Comparison of ENCODE assay signal across 24 cellular contexts in genomic region chr6:93300661-93301060, GRCh38.
A peak's percentile ranks its signal among the peaks of the same experiment; 100 is the strongest.
DNase-seq lines count a peak whose midpoint lies in the region; ATAC-seq and TF ChIP-seq lines count a peak whose summit lies in the region.
"Had no signal": no experiment of that assay in that cellular context is flagged by ENCODE, and none has a peak within 500 bp of the region (broad histone marks: within the 10 kb centered on the region; RNA-seq: fewer than 3 reads in every experiment).

No MANE protein-coding gene starts in this region.

- H3K9me3 ChIP-seq in PC-3 (ENCODE audit: low read length) (no peaks in the 10 kb centered on the region), upper lobe of right lung (no peaks in the 10 kb centered on the region)
- H3K9me3 ChIP-seq: ascending aorta, esophagus squamous epithelium, right lobe of liver had no signal

- peak; percentile 94 for ATAC-seq in PC-3
- no peak for ATAC-seq in upper lobe of right lung
- ATAC-seq: activated CD4-positive, alpha-beta T cell treated with anti-CD3 and anti-CD28 coated beads for 36 hours; activated CD8-positive, alpha-beta T cell treated with anti-CD3 and anti-CD28 coated beads, Interleukin-2, amount 10 ng/mL, durations not matched to agents 7 days and 5 days; HepG2; left cardiac atrium; right lobe of liver; stimulated activated naive B cell treated with anti-CD40 and anti-IgM and Interleukin-4, amounts not matched to agents 10 μg/mL and 1 μg/mL and 100 μg/mL, for 72 hours had no signal

- H3K27me3 ChIP-seq in PC-3 (ENCODE audit: low read length) (no peaks in the 10 kb centered on the region), upper lobe of right lung (no peaks in the 10 kb centered on the region)
- H3K27me3 ChIP-seq: ascending aorta, esophagus squamous epithelium, right lobe of liver had no signal

- no peak overlapping the region for H2AFZ ChIP-seq in PC-3 (ENCODE audit: low read length)

- TF ChIP-seq CTCF in PC-3 (conservative IDR thresholded peaks at IDR 0.05; ENCODE audit: low read depth, low read length) (no peak), GM13976 (IDR thresholded peaks at IDR 0.05; ENCODE audit: borderline replicate concordance, control extremely low read depth, extremely low read depth, insufficient read depth, missing control alignments) (no peak), upper lobe of right lung (IDR thresholded peaks at IDR 0.05) (no peak)

- H3K4me2 ChIP-seq in PC-3 (ENCODE audit: low read length), result no peak overlapping the region

- BruUV-seq in PC-3 (replicated peaks; lab: Mats Ljungman, UMichigan), result no TSS peak

- H3K9me2 ChIP-seq in PC-3 (replicated peaks; ENCODE audit: low read length), result no peaks in the 10 kb centered on the region

- CTCF ChIA-PET in PC-3 (lab: Charles Lee), result no interaction called here

- H4K20me1 ChIP-seq in PC-3 (ENCODE audit: low read length), result no peaks in the 10 kb centered on the region

- DNase-seq in NCI-H1105 treated with DMSO at 0.1 percent for 48 hours (lab: John Stamatoyannopoulos, UW) (peak; percentile 18), NCI-H1105 (lab: John Stamatoyannopoulos, UW) (no peak), NCI-H510A (lab: John Stamatoyannopoulos, UW) (peak; percentile 8), PC-3 (peak; percentile 56), GM13976 (ENCODE audit: low spot score) (no peak), upper lobe of right lung (no peak), dermis blood vessel endothelial cell (no peak)
- DNase-seq in stimulated activated CD8-positive, alpha-beta memory T cell treated with anti-CD3 and anti-CD28 coated beads, Interleukin-4, amount 100 ng/mL, for 48 hours, result no peak
- DNase-seq: 8988T; activated CD4-positive, alpha-beta T cell treated with anti-CD3 and anti-CD28 coated beads for 36 hours; activated CD8-positive, alpha-beta T cell treated with anti-CD3 and anti-CD28 coated beads, Interleukin-2, amount 10 ng/mL, durations not matched to agents 7 days and 5 days; endodermal cell; esophagus squamous epithelium; foreskin melanocyte; Karpas-422; left cardiac atrium; mammary epithelial cell; NCI-H1930; right lobe of liver; stimulated activated CD4-positive, alpha-beta T cell treated with anti-CD3 and anti-CD28 coated beads, Interleukin-4, amount 100 ng/mL, for 24 hours; stimulated activated naive B cell treated with anti-CD40 and anti-IgM and Interleukin-4, amounts not matched to agents 10 μg/mL and 1 μg/mL and 100 μg/mL, for 72 hours had no signal

- H3K27ac ChIP-seq in PC-3 (ENCODE audit: low read length) (no peak overlapping the region), upper lobe of right lung (no peak overlapping the region)
- H3K27ac ChIP-seq: ascending aorta, esophagus squamous epithelium, HL-60, right lobe of liver had no signal

- no peaks in the 10 kb centered on the region for H3F3A ChIP-seq in PC-3 (ENCODE audit: low read length, unreplicated experiment)

- H3K4me3 ChIP-seq in PC-3 (ENCODE audit: low read length) (no peak overlapping the region), upper lobe of right lung (no peak overlapping the region)
- H3K4me3 ChIP-seq: ascending aorta, esophagus squamous epithelium, right lobe of liver had no signal

- H3K79me2 ChIP-seq in PC-3 (ENCODE audit: low read length), result no peaks in the 10 kb centered on the region

- H3K4me1 ChIP-seq in PC-3 (ENCODE audit: insufficient read depth, low read length) (no peaks in the 10 kb centered on the region), upper lobe of right lung (no peaks in the 10 kb centered on the region)
- H3K4me1 ChIP-seq: ascending aorta, esophagus squamous epithelium, right lobe of liver had no signal

- in situ Hi-C loops in GM13976 (cut with MboI; ENCODE audit: low sequenced_read_pairs, unreplicated experiment), result no loop called here

- POLR2A ChIA-PET in PC-3 (lab: Charles Lee; ENCODE audit: unreplicated experiment), result no interaction called here

- H3K36me3 ChIP-seq in PC-3 (ENCODE audit: low read depth, low read length) (no peaks in the 10 kb centered on the region), upper lobe of right lung (no peaks in the 10 kb centered on the region)
- H3K36me3 ChIP-seq: ascending aorta, esophagus squamous epithelium, right lobe of liver had no signal

- no peak overlapping the region for H3K9ac ChIP-seq in PC-3 (ENCODE audit: low read length)

- intact Hi-C loops in PC-3 (cut with micrococcal nuclease), result loop anchor here (10.0 kb wide), 1 partner anchor 256 kb away; no protein-coding TSS in a partner anchor
- intact Hi-C loops in upper lobe of right lung (cut with DNase I), result no loop called here

Comparison
In these comparisons a context has a peak if more than half of its experiments do, and no peak if none do; other contexts are left out.
1. DNase-seq: peak in NCI-H1105 treated with DMSO at 0.1 percent for 48 hours (single experiment), NCI-H510A (single experiment) and PC-3 (single experiment); none in NCI-H1105 (single experiment), GM13976 (single experiment), upper lobe of right lung (single experiment), dermis blood vessel endothelial cell (single experiment) and stimulated activated CD8-positive, alpha-beta memory T cell treated with anti-CD3 and anti-CD28 coated beads, Interleukin-4, amount 100 ng/mL, for 48 hours (single experiment).